Comparison of ENCODE assay signal across 7 cellular contexts in genomic region chr2:49770919-49771318, GRCh38.
DNase-seq lines count a peak whose midpoint lies in the region; ATAC-seq and TF ChIP-seq lines count a peak whose summit lies in the region.

No MANE protein-coding gene starts in this region.

- H3K4me3 ChIP-seq in epithelial cell of esophagus (ENCODE audit: low read length) (no peak overlapping the region), osteoblast (ENCODE audit: insufficient read depth, low read length) (no peak overlapping the region)

- H4K20me1 ChIP-seq in osteoblast (ENCODE audit: insufficient read depth, low read length), result no peaks in the 10 kb centered on the region

- H3K27me3 ChIP-seq in osteoblast (ENCODE audit: insufficient read depth, low read length), result no peaks in the 10 kb centered on the region

- peak; percentile 65 for ATAC-seq in GM18502 (IDR thresholded peaks at IDR 0.05; ENCODE audit: poor library complexity, unreplicated experiment)

- no peaks in the 10 kb centered on the region for H3K4me1 ChIP-seq in osteoblast (ENCODE audit: insufficient read depth, low read length)

- peak; percentile 10 for DNase-seq in epithelial cell of esophagus (ENCODE audit: low read depth)
- peak; percentile 38 for DNase-seq in osteoblast (ENCODE audit: insufficient read length, low spot score, missing footprints)
- DNase-seq in effector CD4-positive, alpha-beta T cell, result no peak
- DNase-seq in G401 (ENCODE audit: low spot score), result no peak
- no peak for DNase-seq in stimulated activated CD4-positive, alpha-beta T cell treated with anti-CD3 and anti-CD28 coated beads, Interleukin-12 subunit alpha, Interleukin-12 subunit beta, amount 100 ng/mL, for 4 hours

- H3K9me3 ChIP-seq in osteoblast (ENCODE audit: low read depth, low read length), result no peaks in the 10 kb centered on the region

- no peak overlapping the region for H2AFZ ChIP-seq in osteoblast (ENCODE audit: low read length)

- TF ChIP-seq CTCF in LNCAP (IDR thresholded peaks at IDR 0.05) (peak; percentile 31; the same call in 1 of the 2 replicates), epithelial cell of esophagus (IDR thresholded peaks at IDR 0.05; ENCODE audit: insufficient read depth, low read depth, low read length, missing control alignments) (peak; percentile 27), osteoblast (IDR thresholded peaks at IDR 0.05; ENCODE audit: extremely low read depth, low read depth, low read length) (no peak)

- no peak overlapping the region for H3K4me2 ChIP-seq in osteoblast (ENCODE audit: insufficient read depth, low read length)

- in situ Hi-C loops in G401 (cut with HindIII; ENCODE audit: low sequenced_read_pairs), result no loop called here

- H3K27ac ChIP-seq in osteoblast (ENCODE audit: low read depth, low read length), result no peak overlapping the region

- H3K79me2 ChIP-seq in osteoblast (ENCODE audit: insufficient read depth, low read length), result no peaks in the 10 kb centered on the region

- H3K36me3 ChIP-seq in osteoblast (ENCODE audit: insufficient read depth, low read length), result no peaks in the 10 kb centered on the region

Comparison
In these comparisons a context has a peak if more than half of its experiments do, and no peak if none do; other contexts are left out.
1. DNase-seq: peak in epithelial cell of esophagus (single experiment) and osteoblast (single experiment); none in effector CD4-positive, alpha-beta T cell (single experiment), G401 (single experiment) and stimulated activated CD4-positive, alpha-beta T cell treated with anti-CD3 and anti-CD28 coated beads, Interleukin-12 subunit alpha, Interleukin-12 subunit beta, amount 100 ng/mL, for 4 hours (single experiment).